Comparison of ENCODE assay signal across 16 cellular contexts in genomic region chr16:57680842-57681241, GRCh38. TPM values are rescaled to one million over a fixed set of nuclear protein-coding genes. Genes with fewer than 3 reads are reported as not detected.
A peak's percentile ranks its signal among the peaks of the same experiment; 100 is the strongest.
DNase-seq lines count a peak whose midpoint lies in the region; ATAC-seq, FAIRE-seq and TF ChIP-seq lines count a peak whose summit lies in the region.
"Had no signal": no experiment of that assay in that cellular context is flagged by ENCODE, and none has a peak within 500 bp of the region (broad histone marks: within the 10 kb centered on the region; RNA-seq: fewer than 3 reads in every experiment).

No MANE protein-coding gene starts in this region.

- no peaks in the 10 kb centered on the region for H3K23me2 ChIP-seq in H9 (ENCODE audit: insufficient read length, low read depth, low read length, poor library complexity, severe bottlenecking)

- H3K4me2 ChIP-seq in HepG2 (ENCODE audit: low read depth, low read length) (no peak overlapping the region), H9 (ENCODE audit: insufficient read depth, insufficient read length, low read length) (no peak overlapping the region)

- H4K8ac ChIP-seq in H9 (replicated peaks; ENCODE audit: insufficient read length, low read depth, low read length): no peak overlapping the region

- no peak overlapping the region for H3K9ac ChIP-seq in HepG2 (ENCODE audit: insufficient read depth, low read depth, low read length)
- H3K9ac ChIP-seq in H9 (ENCODE audit: extremely low read depth, insufficient read length, low read length): no peak overlapping the region

- TF ChIP-seq RAD21 in HepG2 (CRISPR knock-in tag; IDR thresholded peaks at IDR 0.05): no peak

- H2BK20ac ChIP-seq in H9 (ENCODE audit: low read depth, low read length, poor library complexity, severe bottlenecking): no peak overlapping the region

- intact Hi-C loops in HepG2 (cut with micrococcal nuclease; ENCODE audit: unreplicated experiment) (no loop called here), right lobe of liver (cut with DNase I) (no loop called here)

- 67% methylated on average over 5 of the region's 5 CpGs for WGBS in HepG2 (ENCODE audit: low lambda C conversion rate)
- WGBS in right lobe of liver (ENCODE audit: insufficient coverage, low coverage, low lambda C conversion rate, missing lambda C conversion rate): 76% methylated on average over 5 of the region's 5 CpGs
- WGBS in H9 (ENCODE audit: extremely low coverage, insufficient read length, low lambda C conversion rate): no CpG with 5 or more reads among the region's 5 CpGs

- H3K14ac ChIP-seq in H9 (ENCODE audit: insufficient read depth, low read length): no peak overlapping the region

- H4K20me1 ChIP-seq in HepG2 (ENCODE audit: insufficient read depth, low read length): no peaks in the 10 kb centered on the region
- H4K20me1 ChIP-seq in H9 (ENCODE audit: control insufficient read depth, insufficient read depth, insufficient read length): no peaks in the 10 kb centered on the region

- no peaks in the 10 kb centered on the region for H3K9me3 ChIP-seq in HepG2 (ENCODE audit: low read length)
- H3K9me3 ChIP-seq in right lobe of liver: no peaks in the 10 kb centered on the region
- H3K9me3 ChIP-seq in H9 (ENCODE audit: control insufficient read depth, low read depth, low read length): no peaks in the 10 kb centered on the region

- TF ChIP-seq EP300 in HepG2 (IDR thresholded peaks at IDR 0.05; ENCODE audit: low read depth in 2 of 2, low read length in 2 of 2): no peak
- TF ChIP-seq EP300 in HepG2 (CRISPR knock-in tag; IDR thresholded peaks at IDR 0.05; ENCODE audit: borderline replicate concordance): no peak

- H3K23ac ChIP-seq in H9 (ENCODE audit: insufficient read length, low read depth, low read length): no peak overlapping the region

- H2AK5ac ChIP-seq in H9 (ENCODE audit: insufficient read length, low read length): no peak overlapping the region

- no peak overlapping the region for H3K18ac ChIP-seq in H9 (ENCODE audit: insufficient read length, low read depth, low read length)

- H3K56ac ChIP-seq in H9 (ENCODE audit: insufficient read length, low read depth, low read length): no peak overlapping the region

- in situ Hi-C loops in HepG2 (cut with HindIII; ENCODE audit: extremely low pct_ligation_motif_present, low pct_unique_long_range_greater_than_20kb): no loop called here

- CTCF ChIA-PET in HepG2 (lab: Yijun Ruan, JAX; ENCODE audit: low intra/inter-chr PET ratio, low total read pairs) (interaction anchor here (0.8 to 1.6 kb wide), 2 partner anchors 13 to 31 kb away, joined by 3 to 4 read pairs; no protein-coding TSS in a partner anchor), GM10248 (lab: Yijun Ruan, JAX) (interaction anchor here (1.0 to 1.2 kb wide), 2 partner anchors 31 to 89 kb away, joined by 3 read pairs; no protein-coding TSS in a partner anchor)

- H3K4me3 ChIP-seq in HepG2 (replicated peaks in 1 of 3; ENCODE audit: insufficient read depth in 1 of 3, low read depth in 2 of 3, low read length in 3 of 3) (no peak overlapping the region), right lobe of liver (no peak overlapping the region), fibroblast of the aortic adventitia (ENCODE audit: low read depth, low read length) (no peak overlapping the region)

- H3K36me3 ChIP-seq in HepG2 (replicated peaks in 1 of 2; ENCODE audit: control insufficient read depth in 1 of 2, insufficient read depth in 2 of 2, low read length in 2 of 2) (no peaks in the 10 kb centered on the region), right lobe of liver (no peaks in the 10 kb centered on the region)

- peaks cover 8% of the 10 kb centered on the region for H3K27me3 Mint-ChIP-seq in H9 (ENCODE audit: low read depth)

- no peak for FAIRE-seq in HepG2 (lab: Jason Lieb, UNC)
- FAIRE-seq: A204.1, H54 had no signal

- ATAC-seq in HepG2: no peak
- ATAC-seq in right lobe of liver: no peak

- no peak overlapping the region for H2BK120ac ChIP-seq in H9 (ENCODE audit: low read depth, low read length, poor library complexity, severe bottlenecking)

- peaks cover 45% of the 10 kb centered on the region for H3K4me1 ChIP-seq in HepG2 (ENCODE audit: insufficient read depth, low read length)
- peaks cover 0 to 25% (median 8%) of the 10 kb centered on the region in 4 donors for H3K4me1 ChIP-seq in right lobe of liver
- peaks cover under 1% of the 10 kb centered on the region; the same call in 1 of the 2 replicates for H3K4me1 ChIP-seq in H9 (ENCODE audit: insufficient read depth, low read length)

- H3K27me3 ChIP-seq in HepG2 (ENCODE audit: control insufficient read depth in 1 of 2, insufficient read depth in 2 of 2, low read length in 2 of 2) (no peaks in the 10 kb centered on the region), right lobe of liver (no peaks in the 10 kb centered on the region), H9 (ENCODE audit: insufficient read depth, low read length) (no peaks in the 10 kb centered on the region)

- no peak overlapping the region for H2BK12ac ChIP-seq in H9 (ENCODE audit: insufficient read length, low read depth, low read length)

- H3K27ac ChIP-seq in HepG2 (ENCODE audit: extremely low read length, insufficient read depth, low read length) (no peak overlapping the region), right lobe of liver (no peak overlapping the region), H9 (ENCODE audit: insufficient read length, low read depth, low read length) (no peak overlapping the region)

- peaks cover 2 to 41% of the 10 kb centered on the region in 2 experiments for H3K4me1 Mint-ChIP-seq in H9

- no peak overlapping the region for H3T11ph ChIP-seq in H9 (ENCODE audit: low read length)

- no peaks in the 10 kb centered on the region for H3K36me3 Mint-ChIP-seq in H9 (ENCODE audit: insufficient read depth in 1 of 3, low read depth in 3 of 3)

- no peak overlapping the region for H3K4me3 Mint-ChIP-seq in H9
- H3K4me3 Mint-ChIP-seq: CD14-positive monocyte had no signal

- TF ChIP-seq POLR2A in HepG2 (IDR thresholded peaks at IDR 0.05; ENCODE audit: insufficient read depth in 1 of 2, low read depth in 2 of 2, low read length in 2 of 2): no peak
- no peak for TF ChIP-seq POLR2A in right lobe of liver (IDR thresholded peaks at IDR 0.05)

- H4K5ac ChIP-seq in H9 (ENCODE audit: insufficient read length, low read depth, low read length): no peak overlapping the region

- POLR2A ChIA-PET in HepG2 (lab: Yijun Ruan, JAX) (interaction anchor here (1.2 kb wide), 2 partner anchors 23 to 55 kb away, joined by 3 to 6 read pairs; partner anchors contain the start of gene KATNB1), GM10248 (lab: Yijun Ruan, JAX) (no interaction called here)

- DNase-seq in HepG2 (ENCODE audit: low spot score) (no peak), right lobe of liver (no peak), NOMO-1 treated with DMSO at 0.1 percent for 48 hours (lab: John Stamatoyannopoulos, UW; ENCODE audit: unreplicated experiment) (peak; percentile 32), fibroblast of the aortic adventitia (ENCODE audit: low read depth) (peak; percentile 9), GM10248 (ENCODE audit: extremely low spot score) (no peak), HT-29 (ENCODE audit: low spot score) (no peak), H9 (no peak)
- DNase-seq: COR-L47, EL, NCI-H1048, NCI-H2227 treated with DMSO at 0.1 percent for 48 hours, NCI-H524, SHP77 had no signal

- H4K91ac ChIP-seq in H9 (ENCODE audit: insufficient read length, low read depth, low read length): no peak overlapping the region

- TF ChIP-seq CTCF in HepG2 (CRISPR knock-in tag; IDR thresholded peaks at IDR 0.05) (no peak; the same call in 1 of the 2 replicates), right lobe of liver (IDR thresholded peaks at IDR 0.05) (no peak), fibroblast of the aortic adventitia (IDR thresholded peaks at IDR 0.05; ENCODE audit: insufficient read depth, low read length) (no peak), GM10248 (IDR thresholded peaks at IDR 0.05; ENCODE audit: control extremely low read depth, extremely low read depth, low read depth, missing control alignments) (no peak), H9 (conservative IDR thresholded peaks at IDR 0.05) (no peak)

- H2BK15ac ChIP-seq in H9 (ENCODE audit: low read depth, low read length): no peak overlapping the region

- H3K27ac Mint-ChIP-seq in H9: no peak overlapping the region

- H3K4ac ChIP-seq in H9 (ENCODE audit: low read depth, low read length): no peak overlapping the region

- no peaks in the 10 kb centered on the region for H3K9me3 Mint-ChIP-seq in H9
- H3K9me3 Mint-ChIP-seq: CD14-positive monocyte had no signal

- no peaks in the 10 kb centered on the region for H3K79me1 ChIP-seq in H9 (ENCODE audit: insufficient read depth, low read depth, low read length, poor library complexity, severe bottlenecking)

- no TSS peak for BruUV-seq in HepG2 (replicated peaks; lab: Mats Ljungman, UMichigan)

- H2BK5ac ChIP-seq in H9 (ENCODE audit: insufficient read length, low read length): no peak overlapping the region

- H2AFZ ChIP-seq in HepG2 (ENCODE audit: low read length) (no peak overlapping the region), H9 (ENCODE audit: low read length) (no peak overlapping the region)

- H3K79me2 ChIP-seq in HepG2 (ENCODE audit: insufficient read depth, low read length): no peaks in the 10 kb centered on the region
- H3K79me2 ChIP-seq in H9 (ENCODE audit: insufficient read depth, low read length): no peaks in the 10 kb centered on the region

RNA-seq across cellular contexts. Expression of gene ADGRG3, which starts 12.7 kb away (rescaled TPM):
- total RNA-seq in HepG2 (2016; rRNA removed; fragmentation: Illumina TruSeq; extraction: Trizol) (1.0 and 2.7 TPM in 2 replicates), right lobe of liver (1 to 10 TPM in 1 of 6 experiments, under 1 TPM in 5; 0.37 to 1.6 (median 0.83) TPM), fibroblast of the aortic adventitia (ENCODE audit: low replicate concordance) (not detected in 2 replicates), H9 (2021) (0.46 and 0.64 TPM in 2 replicates)
- total RNA-seq in HepG2 (2016; cell fraction: cytosol; rRNA removed; fragmentation: Illumina TruSeq; extraction: Trizol; ENCODE audit: low read depth): 0.79 and 1.1 TPM in 2 replicates
- 1.1 and 2.2 TPM in 2 replicates for total RNA-seq in HepG2 (2016; cell fraction: insoluble cytoplasmic fraction; rRNA removed; fragmentation: Illumina TruSeq; extraction: Trizol)
- 1.0 and 1.5 TPM in 2 replicates for total RNA-seq in HepG2 (2016; cell fraction: membrane; rRNA removed; fragmentation: Illumina TruSeq; extraction: Trizol)
- total RNA-seq in HepG2 (2016; cell fraction: nucleus; rRNA removed; fragmentation: Illumina TruSeq; extraction: Trizol): 2.3 and 2.7 TPM in 2 replicates
- polyA plus RNA-seq in HepG2 (2011; rRNA removed): 11.8 and 13.6 TPM in 2 replicates
- 10.8 and 11.2 TPM in 2 replicates for polyA plus RNA-seq in HepG2 (2011; cell fraction: cytosol; rRNA removed)
- 21.1 and 23.7 TPM in 2 replicates for polyA plus RNA-seq in HepG2 (2011; cell fraction: nucleus; rRNA removed)
- 5.8 and 8.1 TPM in 2 replicates for polyA plus RNA-seq in HepG2 (2012)
- polyA plus RNA-seq in HepG2 (2016; cell fraction: cytosol; fragmentation: Illumina TruSeq; extraction: Trizol; ENCODE audit: low read depth): 0.49 and 0.54 TPM in 2 replicates
- 1.3 TPM in 2 replicates for polyA plus RNA-seq in HepG2 (2016; cell fraction: insoluble cytoplasmic fraction; fragmentation: Illumina TruSeq; extraction: Trizol; ENCODE audit: low read depth)
- polyA plus RNA-seq in HepG2 (2016; cell fraction: membrane; fragmentation: Illumina TruSeq; extraction: Trizol; ENCODE audit: low read depth): 0.65 and 1.0 TPM in 2 replicates
- 5.4 and 6.5 TPM in 2 replicates for polyA plus RNA-seq in HepG2 (2016; cell fraction: nucleus; fragmentation: Illumina TruSeq; extraction: Trizol; ENCODE audit: insufficient read depth, low read depth)
- polyA minus RNA-seq in HepG2 (2011; rRNA and poly(A)+ RNA removed; ENCODE audit: low replicate concordance): 0.91 and 31.9 TPM in 2 replicates
- 4.7 and 5.3 TPM in 2 replicates for polyA minus RNA-seq in HepG2 (2011; cell fraction: cytosol; rRNA and poly(A)+ RNA removed)
- 8.9 and 10.4 TPM in 2 replicates for polyA minus RNA-seq in HepG2 (2011; cell fraction: nucleus; rRNA and poly(A)+ RNA removed)
- not detected in 2 replicates for total RNA-seq in HT-29 (2014; rRNA removed; shearing (Covaris generic))

RNA-seq across cellular contexts. Expression of gene DRC7, which starts 13.8 kb away (rescaled TPM):
- total RNA-seq in HepG2 (2016; rRNA removed; fragmentation: Illumina TruSeq; extraction: Trizol): 2.7 and 3.4 TPM in 2 replicates
- 0.26 and 1.5 TPM in 2 replicates for total RNA-seq in HepG2 (2016; cell fraction: cytosol; rRNA removed; fragmentation: Illumina TruSeq; extraction: Trizol; ENCODE audit: low read depth)
- total RNA-seq in HepG2 (2016; cell fraction: insoluble cytoplasmic fraction; rRNA removed; fragmentation: Illumina TruSeq; extraction: Trizol): 2.4 and 2.5 TPM in 2 replicates
- 1.4 and 2.1 TPM in 2 replicates for total RNA-seq in HepG2 (2016; cell fraction: membrane; rRNA removed; fragmentation: Illumina TruSeq; extraction: Trizol)
- 0.59 and 1.6 TPM in 2 replicates for total RNA-seq in HepG2 (2016; cell fraction: nucleus; rRNA removed; fragmentation: Illumina TruSeq; extraction: Trizol)
- polyA plus RNA-seq in HepG2 (2011; rRNA removed): 3.4 and 3.5 TPM in 2 replicates
- 2.7 and 3.1 TPM in 2 replicates for polyA plus RNA-seq in HepG2 (2011; cell fraction: cytosol; rRNA removed)
- polyA plus RNA-seq in HepG2 (2011; cell fraction: nucleus; rRNA removed): 3.4 TPM in 2 replicates
- polyA plus RNA-seq in HepG2 (2012): 4.1 and 4.4 TPM in 2 replicates
- polyA plus RNA-seq in HepG2 (2016; cell fraction: cytosol; fragmentation: Illumina TruSeq; extraction: Trizol; ENCODE audit: low read depth): 0.70 and 1.3 TPM in 2 replicates
- polyA plus RNA-seq in HepG2 (2016; cell fraction: insoluble cytoplasmic fraction; fragmentation: Illumina TruSeq; extraction: Trizol; ENCODE audit: low read depth): 2.0 and 2.4 TPM in 2 replicates
- polyA plus RNA-seq in HepG2 (2016; cell fraction: membrane; fragmentation: Illumina TruSeq; extraction: Trizol; ENCODE audit: low read depth): 1.0 and 1.1 TPM in 2 replicates
- 1.6 and 1.8 TPM in 2 replicates for polyA plus RNA-seq in HepG2 (2016; cell fraction: nucleus; fragmentation: Illumina TruSeq; extraction: Trizol; ENCODE audit: insufficient read depth, low read depth)
- 1.2 TPM in 1 of 2 replicates, not detected in the other for polyA minus RNA-seq in HepG2 (2011; rRNA and poly(A)+ RNA removed; ENCODE audit: low replicate concordance)
- polyA minus RNA-seq in HepG2 (2011; cell fraction: cytosol; rRNA and poly(A)+ RNA removed): 0.99 and 1.1 TPM in 2 replicates
- 1.3 and 2.5 TPM in 2 replicates for polyA minus RNA-seq in HepG2 (2011; cell fraction: nucleus; rRNA and poly(A)+ RNA removed)
- total RNA-seq in right lobe of liver: under 1 TPM; 0.06 to 0.37 (median 0.19) TPM
- total RNA-seq in fibroblast of the aortic adventitia (ENCODE audit: low replicate concordance): 0.09 TPM in 1 of 2 replicates, not detected in the other
- not detected in 2 replicates for total RNA-seq in HT-29 (2014; rRNA removed; shearing (Covaris generic))
- 0.72 TPM in 1 of 2 replicates, not detected in the other for total RNA-seq in H9 (2021)

RNA-seq across cellular contexts. Expression of gene ADGRG1, which starts 52.4 kb away (rescaled TPM):
- 2.8 and 5.9 TPM in 2 replicates for total RNA-seq in HepG2 (2016; rRNA removed; fragmentation: Illumina TruSeq; extraction: Trizol)
- total RNA-seq in HepG2 (2016; cell fraction: cytosol; rRNA removed; fragmentation: Illumina TruSeq; extraction: Trizol; ENCODE audit: low read depth): 1.1 and 2.0 TPM in 2 replicates
- 2.8 and 5.0 TPM in 2 replicates for total RNA-seq in HepG2 (2016; cell fraction: insoluble cytoplasmic fraction; rRNA removed; fragmentation: Illumina TruSeq; extraction: Trizol)
- total RNA-seq in HepG2 (2016; cell fraction: membrane; rRNA removed; fragmentation: Illumina TruSeq; extraction: Trizol): 3.1 and 3.2 TPM in 2 replicates
- 7.2 and 8.0 TPM in 2 replicates for total RNA-seq in HepG2 (2016; cell fraction: nucleus; rRNA removed; fragmentation: Illumina TruSeq; extraction: Trizol)
- polyA plus RNA-seq in HepG2 (2011; rRNA removed): 2.7 and 3.3 TPM in 2 replicates
- 1.8 and 2.1 TPM in 2 replicates for polyA plus RNA-seq in HepG2 (2011; cell fraction: cytosol; rRNA removed)
- 5.0 and 7.4 TPM in 2 replicates for polyA plus RNA-seq in HepG2 (2011; cell fraction: nucleus; rRNA removed)
- polyA plus RNA-seq in HepG2 (2012): 2.3 and 3.3 TPM in 2 replicates
- 0.83 and 1.3 TPM in 2 replicates for polyA plus RNA-seq in HepG2 (2016; cell fraction: cytosol; fragmentation: Illumina TruSeq; extraction: Trizol; ENCODE audit: low read depth)
- polyA plus RNA-seq in HepG2 (2016; cell fraction: insoluble cytoplasmic fraction; fragmentation: Illumina TruSeq; extraction: Trizol; ENCODE audit: low read depth): 2.4 and 5.1 TPM in 2 replicates
- polyA plus RNA-seq in HepG2 (2016; cell fraction: membrane; fragmentation: Illumina TruSeq; extraction: Trizol; ENCODE audit: low read depth): 2.8 and 3.2 TPM in 2 replicates
- 14.1 and 15.0 TPM in 2 replicates for polyA plus RNA-seq in HepG2 (2016; cell fraction: nucleus; fragmentation: Illumina TruSeq; extraction: Trizol; ENCODE audit: insufficient read depth, low read depth)
- polyA minus RNA-seq in HepG2 (2011; rRNA and poly(A)+ RNA removed; ENCODE audit: low replicate concordance): 4.0 and 29.5 TPM in 2 replicates
- polyA minus RNA-seq in HepG2 (2011; cell fraction: cytosol; rRNA and poly(A)+ RNA removed): 1.8 and 1.9 TPM in 2 replicates
- 2.4 and 2.8 TPM in 2 replicates for polyA minus RNA-seq in HepG2 (2011; cell fraction: nucleus; rRNA and poly(A)+ RNA removed)
- total RNA-seq in right lobe of liver: 1 to 10 TPM; 1.8 to 4.2 (median 3.4) TPM
- total RNA-seq in fibroblast of the aortic adventitia (ENCODE audit: low replicate concordance): 1.6 and 9.8 TPM in 2 replicates
- total RNA-seq in HT-29 (2014; rRNA removed; shearing (Covaris generic)): 138 TPM in 2 replicates
- total RNA-seq in H9 (2021): 0.57 and 1.1 TPM in 2 replicates

RNA-seq across cellular contexts. Expression of gene KATNB1, which starts 54.7 kb away (rescaled TPM):
- 25.2 and 31.5 TPM in 2 replicates for total RNA-seq in HepG2 (2016; rRNA removed; fragmentation: Illumina TruSeq; extraction: Trizol)
- total RNA-seq in HepG2 (2016; cell fraction: cytosol; rRNA removed; fragmentation: Illumina TruSeq; extraction: Trizol; ENCODE audit: low read depth): 14.2 and 18.3 TPM in 2 replicates
- total RNA-seq in HepG2 (2016; cell fraction: insoluble cytoplasmic fraction; rRNA removed; fragmentation: Illumina TruSeq; extraction: Trizol): 21.2 and 33.1 TPM in 2 replicates
- 34.3 and 42.2 TPM in 2 replicates for total RNA-seq in HepG2 (2016; cell fraction: membrane; rRNA removed; fragmentation: Illumina TruSeq; extraction: Trizol)
- 21.9 and 25.7 TPM in 2 replicates for total RNA-seq in HepG2 (2016; cell fraction: nucleus; rRNA removed; fragmentation: Illumina TruSeq; extraction: Trizol)
- polyA plus RNA-seq in HepG2 (2011; rRNA removed): 39.8 and 43.5 TPM in 2 replicates
- polyA plus RNA-seq in HepG2 (2011; cell fraction: cytosol; rRNA removed): 17.4 and 27.7 TPM in 2 replicates
- polyA plus RNA-seq in HepG2 (2011; cell fraction: nucleus; rRNA removed): 122 and 146 TPM in 2 replicates
- 16.2 and 20.9 TPM in 2 replicates for polyA plus RNA-seq in HepG2 (2012)
- polyA plus RNA-seq in HepG2 (2016; cell fraction: cytosol; fragmentation: Illumina TruSeq; extraction: Trizol; ENCODE audit: low read depth): 15.0 and 20.0 TPM in 2 replicates
- 22.6 and 30.3 TPM in 2 replicates for polyA plus RNA-seq in HepG2 (2016; cell fraction: insoluble cytoplasmic fraction; fragmentation: Illumina TruSeq; extraction: Trizol; ENCODE audit: low read depth)
- polyA plus RNA-seq in HepG2 (2016; cell fraction: membrane; fragmentation: Illumina TruSeq; extraction: Trizol; ENCODE audit: low read depth): 30.4 and 34.5 TPM in 2 replicates
- 49.3 and 53.8 TPM in 2 replicates for polyA plus RNA-seq in HepG2 (2016; cell fraction: nucleus; fragmentation: Illumina TruSeq; extraction: Trizol; ENCODE audit: insufficient read depth, low read depth)
- 29.8 and 60.0 TPM in 2 replicates for polyA minus RNA-seq in HepG2 (2011; rRNA and poly(A)+ RNA removed; ENCODE audit: low replicate concordance)
- 13.6 and 19.1 TPM in 2 replicates for polyA minus RNA-seq in HepG2 (2011; cell fraction: cytosol; rRNA and poly(A)+ RNA removed)
- polyA minus RNA-seq in HepG2 (2011; cell fraction: nucleus; rRNA and poly(A)+ RNA removed): 27.9 and 30.3 TPM in 2 replicates
- 10 to 100 TPM in 2 of 6 experiments, 1 to 10 TPM in 4; 5.6 to 17.5 (median 8.5) TPM for total RNA-seq in right lobe of liver
- total RNA-seq in fibroblast of the aortic adventitia (ENCODE audit: low replicate concordance): 8.3 and 23.7 TPM in 2 replicates
- 80.2 and 92.7 TPM in 2 replicates for total RNA-seq in HT-29 (2014; rRNA removed; shearing (Covaris generic))
- 25.7 and 29.9 TPM in 2 replicates for total RNA-seq in H9 (2021)

Comparison
In these comparisons a context has a peak if more than half of its experiments do, and no peak if none do; other contexts are left out.
1. DNase-seq: peak in NOMO-1 treated with DMSO at 0.1 percent for 48 hours (single experiment) and fibroblast of the aortic adventitia (single experiment); none in HepG2 (single experiment), right lobe of liver (0 of 3), GM10248 (single experiment), HT-29 (single experiment) and H9 (single experiment).
2. RNA of gene ADGRG1, which starts 52.4 kb away (total RNA-seq): 138 TPM in HT-29; 1.6 to 9.8 TPM in fibroblast of the aortic adventitia, 1.1 to 8.0 TPM in HepG2, 1.8 to 4.2 TPM in right lobe of liver and 0.57 to 1.1 TPM in H9; every median in the first group is over 10 times any median in the second.